In the genomic region with DNA sequence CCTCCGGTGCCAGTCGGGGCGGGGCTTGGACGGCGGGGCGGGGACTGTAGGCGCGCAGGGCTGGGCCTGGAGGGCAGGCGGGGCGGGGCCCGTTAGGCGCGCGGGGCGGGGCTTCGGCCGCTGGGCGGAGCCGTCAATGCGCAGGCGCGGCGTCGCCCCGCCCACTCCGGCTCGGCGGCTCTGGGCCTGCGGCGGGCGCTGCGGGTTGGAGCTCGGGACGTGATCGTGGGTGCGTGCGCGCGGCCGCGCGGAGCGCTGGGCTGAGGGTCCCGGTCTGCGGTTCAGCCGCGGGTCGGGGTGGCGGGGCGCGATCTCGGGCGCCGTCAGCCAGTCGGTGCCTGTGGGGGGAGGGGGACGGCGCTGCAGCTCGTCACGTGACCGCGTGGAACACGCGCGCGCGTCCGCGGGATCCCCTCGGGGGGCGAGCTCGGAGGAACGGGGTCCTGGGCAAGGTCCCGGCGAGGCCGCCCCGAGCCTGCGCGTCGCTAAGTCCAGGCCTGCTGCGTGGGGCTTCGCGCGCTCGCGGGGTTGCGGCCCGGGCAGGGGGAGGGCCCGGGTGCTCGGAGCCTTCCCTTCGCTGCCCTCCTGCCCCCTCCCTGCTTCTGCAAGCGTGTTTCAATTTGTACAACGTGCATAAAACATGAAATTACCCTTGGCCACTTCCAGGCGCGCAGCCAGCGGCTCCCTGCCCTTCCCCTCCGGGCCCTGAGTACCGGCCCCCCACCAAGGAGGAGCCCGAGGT, we compare ENCODE assay signal across 8 cellular contexts.
DNase-seq lines count a peak whose midpoint lies in the region; ATAC-seq and TF ChIP-seq lines count a peak whose summit lies in the region.

A gene (plus strand): TSS at position 164 of the 742 bp plus-strand sequence. CDS start 595 bp downstream, outside the sequence.

- TF ChIP-seq POLR2A in GM19193 (IDR thresholded peaks at IDR 0.05; ENCODE audit: extremely low read depth, insufficient read depth, insufficient read length): peak; percentile 77

- peak within 1 kb of the TSS; percentile 84 for H3K27ac ChIP-seq in cingulate gyrus (ENCODE audit: low read depth, low read length)
- H3K27ac ChIP-seq in layer of hippocampus (ENCODE audit: low read depth, low read length): peak within 1 kb of the TSS; percentile 94

- H3K27me3 ChIP-seq in layer of hippocampus (ENCODE audit: control insufficient read depth, insufficient read depth, low read length): no peaks in the 10 kb centered on the region

- DNase-seq in AML-193 (lab: John Stamatoyannopoulos, UW): peak; percentile 59 to 63
- DNase-seq in NCI-H524 (lab: John Stamatoyannopoulos, UW): peak; percentile 61 to 78
- DNase-seq in activated CD4-positive, alpha-beta T cell treated with anti-CD3 and anti-CD28 coated beads for 4 hours: peak; percentile 92 to 94
- DNase-seq in stimulated activated CD4-positive, alpha-beta T cell treated with anti-CD3 and anti-CD28 coated beads, Interleukin-1b, Interleukin-23, amount 100 ng/mL, for 24 hours (ENCODE audit: low read depth in 4 of 4, low spot score in 1 of 4): peak; percentile 86 to 95 (median 90)

- ATAC-seq in HG03439 (IDR thresholded peaks at IDR 0.05; ENCODE audit: unreplicated experiment): peak; percentile 75

Comparison
In these comparisons a context has a peak if more than half of its experiments do, and no peak if none do; other contexts are left out.
1. Peak in every context shown above with its lines: DNase-seq, ATAC-seq and H3K27ac ChIP-seq.